9 cellular contexts compared by ENCODE assay signal in the genomic region with DNA sequence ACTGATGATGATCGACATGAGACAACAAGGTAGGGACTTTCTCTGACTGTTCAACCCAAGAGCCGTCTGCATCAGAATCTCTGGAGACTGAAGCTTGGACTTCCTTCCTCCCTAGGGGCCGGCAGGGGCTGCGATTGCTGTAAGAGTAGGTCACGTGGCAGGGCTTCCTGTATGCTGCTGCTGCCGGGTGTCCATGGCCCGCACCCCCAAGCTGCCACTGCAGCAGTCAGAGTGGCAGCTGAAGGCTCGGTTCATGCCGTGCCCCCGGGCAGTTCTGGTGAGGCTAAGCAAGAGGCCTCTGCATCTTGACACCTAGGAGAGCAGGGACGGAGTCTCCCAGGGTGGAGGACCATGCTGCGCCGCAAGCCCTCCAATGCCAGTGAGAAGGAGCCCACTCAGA. TPM values are rescaled to one million over a fixed set of nuclear protein-coding genes. Genes with fewer than 3 reads are reported as not detected.
A peak's percentile ranks its signal among the peaks of the same experiment; 100 is the strongest.
DNase-seq lines count a peak whose midpoint lies in the region; ATAC-seq and TF ChIP-seq lines count a peak whose summit lies in the region.
"Had no signal": no experiment of that assay in that cellular context is flagged by ENCODE, and none has a peak within 500 bp of the region (broad histone marks: within the 10 kb centered on the region; RNA-seq: fewer than 3 reads in every experiment).

A gene (plus strand): TSS at position 203 of the 400 bp plus-strand sequence. CDS start 149 bp downstream, at position 352.

- ATAC-seq in GM21619 (IDR thresholded peaks at IDR 0.05; ENCODE audit: unreplicated experiment) = peak; percentile 34

- no peak within 1 kb of the TSS for H3K4me2 ChIP-seq in hepatocyte

- H3K36me3 ChIP-seq in hepatocyte (replicated peaks; ENCODE audit: insufficient read depth, low read depth) = no peaks in the 10 kb centered on the region

- H4K20me1 ChIP-seq in hepatocyte (ENCODE audit: insufficient read depth, poor library complexity, severe bottlenecking) = no peaks in the 10 kb centered on the region

- H3K79me2 ChIP-seq in hepatocyte = no peaks in the 10 kb centered on the region

- 46 to 85% (median 64%) methylated on average over 13 of the region's 13 CpGs for WGBS in adipose tissue, 3 donors
- 91% methylated on average over 13 of the region's 13 CpGs for WGBS in hepatocyte (ENCODE audit: low lambda C conversion rate, missing lambda C conversion rate)

- no peak within 1 kb of the TSS for H3K27ac ChIP-seq in adipose tissue (ENCODE audit: low read depth, low read length)
- no peak within 1 kb of the TSS for H3K27ac ChIP-seq in hepatocyte

- no peaks in the 10 kb centered on the region for H3K27me3 ChIP-seq in hepatocyte

- peak within 1 kb of the TSS; percentile 73 for H3K4me3 ChIP-seq in GM08714 (ENCODE audit: low read length)
- H3K4me3 ChIP-seq in hepatocyte = no peak within 1 kb of the TSS

- DNase-seq in SKM-1 treated with dmso at 0.1 percent for 144 hours (lab: John Stamatoyannopoulos, UW; ENCODE audit: unreplicated experiment) (peak; percentile 80), posterior vena cava (ENCODE audit: low spot score) (peak; percentile 88), hepatocyte (ENCODE audit: low spot score) (no peak), middle frontal gyrus (ENCODE audit: extremely low spot score, low spot score) (no peak), NCI-H1092 (lab: John Stamatoyannopoulos, UW) (no peak)

- TF ChIP-seq CTCF in hepatocyte (IDR thresholded peaks at IDR 0.05; ENCODE audit: poor library complexity) = no peak

- H3K9me2 ChIP-seq in hepatocyte (replicated peaks; ENCODE audit: insufficient read depth) = no peaks in the 10 kb centered on the region

- intact Hi-C loops in posterior vena cava (cut with DNase I) = no loop called here

- H2AFZ ChIP-seq in hepatocyte = no peak within 1 kb of the TSS

- no peaks in the 10 kb centered on the region for H3K9me3 ChIP-seq in hepatocyte (ENCODE audit: low read depth)

- no peaks in the 10 kb centered on the region for H3K4me1 ChIP-seq in hepatocyte (ENCODE audit: insufficient read depth)

RNA-seq across cellular contexts. Expression of the gene that starts here (rescaled TPM):
- 10 to 100 TPM in 2 of 3 donors, 1 to 10 TPM in 1; 2.8 to 14.9 (median 10.7) TPM for polyA plus RNA-seq in adipose tissue
- 10 to 100 TPM; 11.6 to 18.5 TPM for total RNA-seq in posterior vena cava
- 0.67 and 0.76 TPM in 2 replicates for total RNA-seq in hepatocyte
- 0.31 and 0.96 TPM in 2 replicates for polyA plus RNA-seq in hepatocyte
- total RNA-seq: bronchial epithelial cell had no signal

Comparison
In these comparisons a context has a peak if more than half of its experiments do, and no peak if none do; other contexts are left out.
1. DNase-seq: peak in SKM-1 treated with dmso at 0.1 percent for 144 hours (single experiment) and posterior vena cava (single experiment); none in hepatocyte (single experiment), middle frontal gyrus (single experiment) and NCI-H1092 (single experiment).